Comparison of ENCODE assay signal across 8 cellular contexts in genomic region chr16:27268376-27269299, GRCh38. TPM values are rescaled to one million over a fixed set of nuclear protein-coding genes. Genes with fewer than 3 reads are reported as not detected.
DNase-seq lines count a peak whose midpoint lies in the region; ATAC-seq and TF ChIP-seq lines count a peak whose summit lies in the region.

A gene with protein sequence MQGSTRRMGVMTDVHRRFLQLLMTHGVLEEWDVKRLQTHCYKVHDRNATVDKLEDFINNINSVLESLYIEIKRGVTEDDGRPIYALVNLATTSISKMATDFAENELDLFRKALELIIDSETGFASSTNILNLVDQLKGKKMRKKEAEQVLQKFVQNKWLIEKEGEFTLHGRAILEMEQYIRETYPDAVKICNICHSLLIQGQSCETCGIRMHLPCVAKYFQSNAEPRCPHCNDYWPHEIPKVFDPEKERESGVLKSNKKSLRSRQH (minus strand): TSS chr16:27268772. CDS start chr16:27257570, 11,202 bp downstream.

- peak within 1 kb of the TSS in 4 of 5 donors; percentile 50 to 82 (median 76) for H3K27ac ChIP-seq in adrenal gland
- H3K27ac ChIP-seq in heart right ventricle, result peak within 1 kb of the TSS in 9 of 10 donors; percentile 62 to 95 (median 86)
- peak within 1 kb of the TSS; percentile 82 to 96 (median 88) for H3K27ac ChIP-seq in upper lobe of left lung

- H3K27me3 ChIP-seq in adrenal gland (no peaks in the 10 kb centered on the region), heart right ventricle (no peaks in the 10 kb centered on the region), upper lobe of left lung (no peaks in the 10 kb centered on the region)

- intact Hi-C loops in adrenal gland (cut with DNase I), result no loop called here
- intact Hi-C loops in heart right ventricle (cut with DNase I), result no loop called here
- intact Hi-C loops in posterior cingulate gyrus (cut with DNase I), result loop anchor here (5.0 kb wide), 1 partner anchor 66 kb away; the partner anchor contains the start of gene KDM8

- H3K36me3 Mint-ChIP-seq in T-cell, result peaks cover 6% of the 10 kb centered on the region

- CTCF ChIA-PET in T-cell (lab: Charles Lee), result interaction anchor here in 1 of 2 donors (0.6 to 1.3 kb wide), 7 partner anchors 32 to 248 kb away, joined by 3 to 5 read pairs (median 3); no protein-coding TSS in a partner anchor

- peak within 1 kb of the TSS; percentile 96 to 97 for H3K27ac Mint-ChIP-seq in T-cell

- 7 to 16% (median 7%) methylated on average over 20 to 58 of the region's 58 CpGs for WGBS in adrenal gland, 4 donors
- 7 to 9% methylated on average over 58 of the region's 58 CpGs for WGBS in heart right ventricle, 2 donors
- 9 to 11% methylated on average over 34 to 56 of the region's 58 CpGs for WGBS in upper lobe of left lung, 2 donors

- H3K27me3 Mint-ChIP-seq in T-cell, result peaks cover 0 to 2% of the 10 kb centered on the region in 2 donors

- TF ChIP-seq CTCF in GM12873 (IDR thresholded peaks at IDR 0.05; ENCODE audit: insufficient read depth, low read depth, low read length, missing control alignments), result peak; percentile 23
- peak in 5 of 6 experiments; percentile 22 to 41 (median 29) for TF ChIP-seq CTCF in adrenal gland (IDR thresholded peaks at IDR 0.05)
- TF ChIP-seq CTCF in heart right ventricle (IDR thresholded peaks at IDR 0.05), result peak in 8 of 9 donors; percentile 8 to 43 (median 32)
- peak; percentile 19 to 70 (median 52) for TF ChIP-seq CTCF in upper lobe of left lung (IDR thresholded peaks at IDR 0.05)

- ATAC-seq in HG02759 (IDR thresholded peaks at IDR 0.05; ENCODE audit: unreplicated experiment) (peak; percentile 97), T-cell (replicated peaks in 1 of 4) (peak; percentile 98 to 100 (median 99)), heart right ventricle (peak; percentile 100), upper lobe of left lung (ENCODE audit: low FRiP score in 2 of 2) (peak; percentile 96 to 99)

- TF ChIP-seq EP300 in upper lobe of left lung (IDR thresholded peaks at IDR 0.05), result no peak

- H3K4me1 Mint-ChIP-seq in T-cell, result peaks cover 62 to 77% (median 69%) of the 10 kb centered on the region in 3 donors

- POLR2A ChIA-PET in T-cell (lab: Charles Lee), result interaction anchor here in 1 of 2 donors (0.7 kb wide), 2 partner anchors 87 to 163 kb away, joined by 3 read pairs; no protein-coding TSS in a partner anchor

- DNase-seq in NCI-H1417 treated with DMSO at 0.1 percent for 48 hours (lab: John Stamatoyannopoulos, UW), result peak; percentile 20
- DNase-seq in T-cell, result peak; percentile 88 to 98 (median 95)
- DNase-seq in adrenal gland, result peak; percentile 97 to 99 (median 98)
- DNase-seq in heart right ventricle, result peak; percentile 99
- peak; percentile 94 to 100 (median 98) for DNase-seq in posterior cingulate gyrus
- DNase-seq in upper lobe of left lung, result peak; percentile 98 to 100

- H3K4me3 ChIP-seq in adrenal gland (peak within 1 kb of the TSS; percentile 3 to 80 (median 69)), heart right ventricle (peak within 1 kb of the TSS; percentile 50 to 95 (median 75)), upper lobe of left lung (peak within 1 kb of the TSS; percentile 57 to 85 (median 80))

- H3K36me3 ChIP-seq in adrenal gland (replicated peaks in 1 of 2), result no peaks in the 10 kb centered on the region
- peaks cover 0 to 3% (median 0%) of the 10 kb centered on the region in 9 donors for H3K36me3 ChIP-seq in heart right ventricle
- no peaks in the 10 kb centered on the region for H3K36me3 ChIP-seq in upper lobe of left lung

- TF ChIP-seq POLR2A in adrenal gland (IDR thresholded peaks at IDR 0.05) (peak; percentile 52 to 56), upper lobe of left lung (IDR thresholded peaks at IDR 0.05) (peak in 3 of 4 donors; percentile 40 to 88 (median 74))

- peak within 1 kb of the TSS; percentile 96 to 97 (median 96) for H3K4me3 Mint-ChIP-seq in T-cell

- H3K4me1 ChIP-seq in adrenal gland (replicated peaks in 1 of 2) (peaks cover 5 to 26% of the 10 kb centered on the region in 2 donors), heart right ventricle (peaks cover 0 to 24% (median 9%) of the 10 kb centered on the region in 9 donors), upper lobe of left lung (peaks cover 6 to 25% (median 19%) of the 10 kb centered on the region in 4 donors)

- H3K9me3 ChIP-seq in adrenal gland (replicated peaks in 1 of 3) (no peaks in the 10 kb centered on the region), heart right ventricle (no peaks in the 10 kb centered on the region), upper lobe of left lung (no peaks in the 10 kb centered on the region)

- no peaks in the 10 kb centered on the region for H3K9me3 Mint-ChIP-seq in T-cell

RNA-seq across cellular contexts. Expression of the gene that starts here (rescaled TPM):
- total RNA-seq in T-cell (10 to 100 TPM; 53.5 to 83.2 (median 73.9) TPM), adrenal gland (100 to 1,000 TPM in 1 of 8 donors, 10 to 100 TPM in 7; 75.0 to 182 (median 91.1) TPM), heart right ventricle (10 to 100 TPM; 33.5 to 46.3 (median 38.1) TPM), upper lobe of left lung (10 to 100 TPM; 14.7 to 50.6 (median 31.0) TPM)
- polyA plus RNA-seq in adrenal gland (10 to 100 TPM; 54.3 to 93.9 (median 79.4) TPM), heart right ventricle (10 to 100 TPM; 36.1 to 57.1 TPM)

Comparison
In these comparisons a context has a peak if more than half of its experiments do, and no peak if none do; other contexts are left out.
1. Peak in every context shown above with its lines: DNase-seq, ATAC-seq, H3K4me3 ChIP-seq and H3K27ac ChIP-seq.
2. DNase-seq: peak in every context shown above with its lines; median percentile 99 in heart right ventricle; 99 in upper lobe of left lung; 98 in adrenal gland; 98 in posterior cingulate gyrus; 95 in T-cell; 20 in NCI-H1417 treated with DMSO at 0.1 percent for 48 hours.